In genomic region chr2:122028371-122029102, GRCh38 we compare ENCODE assay signal across 14 cellular contexts.
DNase-seq lines count a peak whose midpoint lies in the region; ATAC-seq and TF ChIP-seq lines count a peak whose summit lies in the region.
"Had no signal": no experiment of that assay in that cellular context is flagged by ENCODE, and none has a peak within 500 bp of the region (broad histone marks: within the 10 kb centered on the region; RNA-seq: fewer than 3 reads in every experiment).

No MANE protein-coding gene starts in this region.

- H3K9me3 ChIP-seq in heart right ventricle: peaks cover 0 to 5% (median 0%) of the 10 kb centered on the region in 11 donors
- peaks cover 0 to 4% of the 10 kb centered on the region in 2 donors for H3K9me3 ChIP-seq in right atrium auricular region
- H3K9me3 ChIP-seq: gastrocnemius medialis, SJCRH30 had no signal

- H3K27me3 Mint-ChIP-seq in natural killer cell (ENCODE audit: low read depth in 2 of 2): peaks cover 0 to 3% of the 10 kb centered on the region in 2 donors
- peaks cover 8% of the 10 kb centered on the region for H3K27me3 Mint-ChIP-seq in nephron progenitor cell (ENCODE audit: low read depth, poor library complexity)
- H3K27me3 Mint-ChIP-seq: B cell had no signal

- intact Hi-C loops in heart right ventricle (cut with DNase I): no loop called here
- intact Hi-C loops in Right ventricle myocardium inferior (cut with DNase I): no loop called here
- intact Hi-C loops in natural killer cell (cut with micrococcal nuclease): no loop called here

- WGBS in heart right ventricle, 2 donors: 34 to 38% methylated on average over 7 of the region's 7 CpGs

- H3K4me1 Mint-ChIP-seq in natural killer cell: peaks cover 0 to 6% of the 10 kb centered on the region in 2 donors
- no peaks in the 10 kb centered on the region for H3K4me1 Mint-ChIP-seq in nephron progenitor cell
- H3K4me1 Mint-ChIP-seq: B cell, memory B cell had no signal

- H3K4me3 ChIP-seq in heart right ventricle: no peak overlapping the region
- no peak overlapping the region for H3K4me3 ChIP-seq in right atrium auricular region
- H3K4me3 ChIP-seq: gastrocnemius medialis, SJCRH30 had no signal

- TF ChIP-seq CTCF in heart right ventricle (IDR thresholded peaks at IDR 0.05): no peak
- no peak for TF ChIP-seq CTCF in right atrium auricular region (IDR thresholded peaks at IDR 0.05)
- TF ChIP-seq CTCF in natural killer cell (IDR thresholded peaks at IDR 0.05): no peak
- TF ChIP-seq CTCF in nephron progenitor cell (IDR thresholded peaks at IDR 0.05): no peak

- H3K4me1 ChIP-seq in heart right ventricle (peaks cover 0 to 8% (median 0%) of the 10 kb centered on the region in 9 donors), right atrium auricular region (no peaks in the 10 kb centered on the region)
- H3K4me1 ChIP-seq: gastrocnemius medialis, SJCRH30 had no signal

- H3K4me3 Mint-ChIP-seq in natural killer cell (no peak overlapping the region), nephron progenitor cell (no peak overlapping the region)
- H3K4me3 Mint-ChIP-seq: B cell, memory B cell had no signal

- H3K27ac ChIP-seq in heart right ventricle: no peak overlapping the region
- H3K27ac ChIP-seq in right atrium auricular region: no peak overlapping the region
- H3K27ac ChIP-seq: gastrocnemius medialis, SJCRH30 had no signal

- no peak for DNase-seq in heart right ventricle
- DNase-seq in Right ventricle myocardium inferior (ENCODE audit: missing footprints): no peak
- DNase-seq in amniotic epithelial cell (ENCODE audit: low read depth): peak; percentile 77
- peak; percentile 28 for DNase-seq in right atrium auricular region (ENCODE audit: low spot score)
- DNase-seq in NCI-H187 treated with DMSO at 0.1 percent for 48 hours (lab: John Stamatoyannopoulos, UW): no peak
- DNase-seq in UCSD-AML1 (lab: John Stamatoyannopoulos, UW; ENCODE audit: unreplicated experiment): no peak
- no peak for DNase-seq in natural killer cell
- DNase-seq in nephron progenitor cell: no peak
- DNase-seq: activated CD4-positive, CD25-positive, alpha-beta regulatory T cell treated with anti-CD3 and anti-CD28 coated beads, Interleukin-2, amount 50 U/mL, for 72 hours; gastrocnemius medialis; MM.1S; SJCRH30 had no signal

- H3K36me3 ChIP-seq in heart right ventricle (no peaks in the 10 kb centered on the region), right atrium auricular region (no peaks in the 10 kb centered on the region)
- H3K36me3 ChIP-seq: gastrocnemius medialis, SJCRH30 had no signal

- H3K9me3 Mint-ChIP-seq in natural killer cell (no peaks in the 10 kb centered on the region), nephron progenitor cell (peaks cover 3% of the 10 kb centered on the region)

- H3K27me3 ChIP-seq in heart right ventricle (peaks cover 0 to 4% (median 0%) of the 10 kb centered on the region in 7 donors), right atrium auricular region (no peaks in the 10 kb centered on the region)
- H3K27me3 ChIP-seq: gastrocnemius medialis, SJCRH30 had no signal

- ATAC-seq in heart right ventricle (peak in 6 of 8 donors; percentile 28 to 78 (median 50)), Right ventricle myocardium inferior (no peak), natural killer cell (no peak)
- ATAC-seq: gastrocnemius medialis had no signal

- H3K27ac Mint-ChIP-seq in natural killer cell (no peak overlapping the region), nephron progenitor cell (no peak overlapping the region)
- H3K27ac Mint-ChIP-seq: B cell, memory B cell had no signal

- no peaks in the 10 kb centered on the region for H3K36me3 Mint-ChIP-seq in natural killer cell
- H3K36me3 Mint-ChIP-seq in nephron progenitor cell (ENCODE audit: low read depth): no peaks in the 10 kb centered on the region
- H3K36me3 Mint-ChIP-seq: memory B cell had no signal

Comparison
In these comparisons a context has a peak if more than half of its experiments do, and no peak if none do; other contexts are left out.
1. ATAC-seq: peak in heart right ventricle (6 of 8); none in Right ventricle myocardium inferior (single experiment) and natural killer cell (0 of 3).
2. DNase-seq: peak in amniotic epithelial cell (single experiment) and right atrium auricular region (single experiment); none in heart right ventricle (0 of 2), Right ventricle myocardium inferior (single experiment), NCI-H187 treated with DMSO at 0.1 percent for 48 hours (single experiment), UCSD-AML1 (single experiment), natural killer cell (single experiment) and nephron progenitor cell (single experiment).